ENCODE assay signal across 12 cellular contexts in the genomic region with DNA sequence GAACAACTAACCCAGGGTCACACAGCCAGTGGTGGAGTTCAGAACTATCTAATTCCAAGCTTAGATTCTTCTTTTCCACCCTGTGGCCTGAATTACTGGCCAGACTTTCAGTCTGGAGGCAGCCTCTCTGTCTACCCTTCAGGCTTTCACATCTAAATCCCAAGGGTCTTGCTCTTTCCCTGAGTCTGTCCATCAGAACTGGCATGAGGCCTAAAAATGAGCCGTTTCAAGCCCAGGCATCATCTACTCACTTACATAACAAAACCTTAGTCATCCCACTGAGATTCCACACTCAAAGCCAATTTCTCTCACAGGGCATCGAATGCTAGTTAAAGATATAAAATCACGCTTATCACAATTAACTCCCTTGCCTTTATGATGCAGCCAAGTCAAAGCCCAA. TPM values are rescaled to one million over a fixed set of nuclear protein-coding genes. Genes with fewer than 3 reads are reported as not detected.
A peak's percentile ranks its signal among the peaks of the same experiment; 100 is the strongest.
DNase-seq lines count a peak whose midpoint lies in the region; ATAC-seq and TF ChIP-seq lines count a peak whose summit lies in the region.
"Had no signal": no experiment of that assay in that cellular context is flagged by ENCODE, and none has a peak within 500 bp of the region (broad histone marks: within the 10 kb centered on the region; RNA-seq: fewer than 3 reads in every experiment).

No MANE protein-coding gene starts in this region.

- H3K4me1 Mint-ChIP-seq in H9 = peaks cover 21 to 25% of the 10 kb centered on the region in 2 experiments

- no peak overlapping the region for H2AK5ac ChIP-seq in H9 (ENCODE audit: insufficient read length, low read length)

- H4K91ac ChIP-seq in H9 (ENCODE audit: insufficient read length, low read depth, low read length) = no peak overlapping the region

- no peak overlapping the region for H3K23ac ChIP-seq in H9 (ENCODE audit: insufficient read length, low read depth, low read length)

- no peak overlapping the region for H3K4me3 ChIP-seq in HAP-1
- no peak overlapping the region for H3K4me3 ChIP-seq in adrenal gland
- H3K4me3 ChIP-seq in tibial artery = no peak overlapping the region
- H3K4me3 ChIP-seq: upper lobe of right lung had no signal

- no peak overlapping the region for H4K5ac ChIP-seq in H9 (ENCODE audit: insufficient read length, low read depth, low read length)

- no peaks in the 10 kb centered on the region for H3K79me1 ChIP-seq in H9 (ENCODE audit: insufficient read depth, low read depth, low read length, poor library complexity, severe bottlenecking)

- H3T11ph ChIP-seq in H9 (ENCODE audit: low read length) = no peak overlapping the region

- H3K4me2 ChIP-seq in H9 (ENCODE audit: insufficient read depth, insufficient read length, low read length) = no peak overlapping the region

- H2BK12ac ChIP-seq in H9 (ENCODE audit: insufficient read length, low read depth, low read length) = no peak overlapping the region

- H2BK5ac ChIP-seq in H9 (ENCODE audit: insufficient read length, low read length) = no peak overlapping the region

- H3K23me2 ChIP-seq in H9 (ENCODE audit: insufficient read length, low read depth, low read length, poor library complexity, severe bottlenecking) = peaks cover 16% of the 10 kb centered on the region

- H4K20me1 ChIP-seq in H9 (ENCODE audit: control insufficient read depth, insufficient read depth, insufficient read length) = no peaks in the 10 kb centered on the region

- H2BK120ac ChIP-seq in H9 (ENCODE audit: low read depth, low read length, poor library complexity, severe bottlenecking) = no peak overlapping the region

- H3K4ac ChIP-seq in H9 (ENCODE audit: low read depth, low read length) = no peak overlapping the region

- no peak overlapping the region for H3K4me3 Mint-ChIP-seq in H9

- H3K27me3 ChIP-seq in HAP-1 (ENCODE audit: low read depth) (no peaks in the 10 kb centered on the region), adrenal gland (peaks cover 26% of the 10 kb centered on the region), tibial artery (peaks cover 0 to 10% of the 10 kb centered on the region in 2 donors), H9 (ENCODE audit: insufficient read depth, low read length) (peaks cover 39% of the 10 kb centered on the region)

- H3K27ac ChIP-seq in adrenal gland (no peak overlapping the region), tibial artery (peak overlapping the region in 1 of 2 donors; percentile 3), H9 (ENCODE audit: insufficient read length, low read depth, low read length) (no peak overlapping the region)
- H3K27ac ChIP-seq: foreskin keratinocyte, upper lobe of right lung had no signal

- 34 to 63% (median 50%) methylated on average over 3 of the region's 3 CpGs for WGBS in adrenal gland, 4 donors
- WGBS in H9 (ENCODE audit: extremely low coverage, insufficient read length, low lambda C conversion rate) = no CpG with 5 or more reads among the region's 3 CpGs

- TF ChIP-seq CTCF in adrenal gland (IDR thresholded peaks at IDR 0.05) (no peak), tibial artery (IDR thresholded peaks at IDR 0.05) (no peak), H9 (conservative IDR thresholded peaks at IDR 0.05) (no peak)

- in situ Hi-C loops in HAP-1 (cut with MboI; ENCODE audit: low sequenced_read_pairs) = no loop called here

- peaks cover 2 to 3% of the 10 kb centered on the region in 2 experiments; a peak in 3 of 5 replicates for H3K9me3 Mint-ChIP-seq in H9

- no peak overlapping the region for H4K8ac ChIP-seq in H9 (replicated peaks; ENCODE audit: insufficient read length, low read depth, low read length)

- DNase-seq in HAP-1 (ENCODE audit: low spot score in 2 of 2) = peak; percentile 63 to 65
- peak in 5 of 7 donors; percentile 19 to 59 (median 39) for DNase-seq in adrenal gland
- peak; percentile 46 for DNase-seq in left cardiac atrium
- DNase-seq in tibial artery = peak; percentile 75
- no peak for DNase-seq in H9
- DNase-seq: central memory CD4-positive, alpha-beta T cell; DMS79 treated with DMSO at 0.1 percent for 48 hours; upper lobe of right lung had no signal

- no peak overlapping the region for H3K27ac Mint-ChIP-seq in H9

- H3K9me3 ChIP-seq in HAP-1 (no peaks in the 10 kb centered on the region), adrenal gland (replicated peaks in 1 of 3) (no peaks in the 10 kb centered on the region), tibial artery (no peaks in the 10 kb centered on the region), H9 (ENCODE audit: control insufficient read depth, low read depth, low read length) (no peaks in the 10 kb centered on the region)
- H3K9me3 ChIP-seq: upper lobe of right lung had no signal

- no peaks in the 10 kb centered on the region for H3K79me2 ChIP-seq in H9 (ENCODE audit: insufficient read depth, low read length)

- no peak overlapping the region for H3K18ac ChIP-seq in H9 (ENCODE audit: insufficient read length, low read depth, low read length)

- H2BK20ac ChIP-seq in H9 (ENCODE audit: low read depth, low read length, poor library complexity, severe bottlenecking) = no peak overlapping the region

- H3K9ac ChIP-seq in H9 (ENCODE audit: extremely low read depth, insufficient read length, low read length) = no peak overlapping the region

- intact Hi-C loops in adrenal gland (cut with DNase I) (no loop called here), left cardiac atrium (cut with DNase I) (no loop called here), tibial artery (cut with DNase I; ENCODE audit: low total_unique reads) (no loop called here)

- no peak overlapping the region for H2BK15ac ChIP-seq in H9 (ENCODE audit: low read depth, low read length)

- no peak overlapping the region for H2AFZ ChIP-seq in H9 (ENCODE audit: low read length)

- H3K14ac ChIP-seq in H9 (ENCODE audit: insufficient read depth, low read length) = no peak overlapping the region

- ATAC-seq in left cardiac atrium (peak; percentile 64 to 77), GM18867 (IDR thresholded peaks at IDR 0.05; ENCODE audit: unreplicated experiment) (no peak), HG03442 (IDR thresholded peaks at IDR 0.05; ENCODE audit: unreplicated experiment) (no peak)
- ATAC-seq: foreskin keratinocyte, upper lobe of right lung had no signal

- TF ChIP-seq POLR2A in adrenal gland (IDR thresholded peaks at IDR 0.05) = no peak

- no peak overlapping the region for H3K56ac ChIP-seq in H9 (ENCODE audit: insufficient read length, low read depth, low read length)

- H3K36me3 ChIP-seq in HAP-1 (replicated peaks) = no peaks in the 10 kb centered on the region
- H3K36me3 ChIP-seq in adrenal gland (replicated peaks in 1 of 2) = no peaks in the 10 kb centered on the region
- no peaks in the 10 kb centered on the region for H3K36me3 ChIP-seq in tibial artery
- H3K36me3 ChIP-seq: upper lobe of right lung had no signal

- peaks cover 7% of the 10 kb centered on the region for H3K4me1 ChIP-seq in HAP-1
- H3K4me1 ChIP-seq in adrenal gland (replicated peaks in 1 of 2) = peaks cover 0 to 6% of the 10 kb centered on the region in 2 donors
- peaks cover 0 to 31% (median 24%) of the 10 kb centered on the region in 4 donors for H3K4me1 ChIP-seq in tibial artery
- H3K4me1 ChIP-seq in H9 (ENCODE audit: insufficient read depth, low read length) = peaks cover 2% of the 10 kb centered on the region; the same call in 1 of the 2 replicates
- H3K4me1 ChIP-seq: foreskin keratinocyte had no signal

- H3K36me3 Mint-ChIP-seq in H9 (ENCODE audit: insufficient read depth in 1 of 3, low read depth in 3 of 3) = peaks cover 0 to 3% (median 0%) of the 10 kb centered on the region in 3 experiments; a peak in 2 of 7 replicates

- H3K27me3 Mint-ChIP-seq in H9 (ENCODE audit: low read depth) = peaks cover 76% of the 10 kb centered on the region

RNA-seq across cellular contexts. Expression of gene PTGDR, which starts 1.3 kb away (rescaled TPM):
- 1 to 10 TPM in 2 of 8 donors, under 1 TPM in 5, not detected in 1; 0.06 to 3.5 (median 0.61) TPM for total RNA-seq in adrenal gland
- polyA plus RNA-seq in adrenal gland = under 1 TPM; 0.20 to 0.37 (median 0.32) TPM
- under 1 TPM; 0.52 to 0.85 TPM for total RNA-seq in left cardiac atrium
- total RNA-seq in H9 (2021) = not detected in 2 replicates
- total RNA-seq: foreskin keratinocyte, pulmonary artery endothelial cell had no signal
- polyA plus RNA-seq: foreskin keratinocyte had no signal

RNA-seq across cellular contexts. Expression of gene PTGER2, which starts 47.9 kb away (rescaled TPM):
- total RNA-seq in adrenal gland (1 to 10 TPM in 6 of 8 donors, under 1 TPM in 1, not detected in 1; 0.18 to 2.9 (median 2.1) TPM), left cardiac atrium (1 to 10 TPM; 2.3 to 2.4 TPM), H9 (2021) (0.68 and 1.0 TPM in 2 replicates)
- 1 to 10 TPM; 1.2 to 1.4 (median 1.2) TPM for polyA plus RNA-seq in adrenal gland
- total RNA-seq: pulmonary artery endothelial cell had no signal

Comparison
In these comparisons a context has a peak if more than half of its experiments do, and no peak if none do; other contexts are left out.
1. ATAC-seq: peak in left cardiac atrium (2 of 2); none in GM18867 (single experiment) and HG03442 (single experiment).